ENCODE assay signal across 9 cellular contexts in the genomic region with DNA sequence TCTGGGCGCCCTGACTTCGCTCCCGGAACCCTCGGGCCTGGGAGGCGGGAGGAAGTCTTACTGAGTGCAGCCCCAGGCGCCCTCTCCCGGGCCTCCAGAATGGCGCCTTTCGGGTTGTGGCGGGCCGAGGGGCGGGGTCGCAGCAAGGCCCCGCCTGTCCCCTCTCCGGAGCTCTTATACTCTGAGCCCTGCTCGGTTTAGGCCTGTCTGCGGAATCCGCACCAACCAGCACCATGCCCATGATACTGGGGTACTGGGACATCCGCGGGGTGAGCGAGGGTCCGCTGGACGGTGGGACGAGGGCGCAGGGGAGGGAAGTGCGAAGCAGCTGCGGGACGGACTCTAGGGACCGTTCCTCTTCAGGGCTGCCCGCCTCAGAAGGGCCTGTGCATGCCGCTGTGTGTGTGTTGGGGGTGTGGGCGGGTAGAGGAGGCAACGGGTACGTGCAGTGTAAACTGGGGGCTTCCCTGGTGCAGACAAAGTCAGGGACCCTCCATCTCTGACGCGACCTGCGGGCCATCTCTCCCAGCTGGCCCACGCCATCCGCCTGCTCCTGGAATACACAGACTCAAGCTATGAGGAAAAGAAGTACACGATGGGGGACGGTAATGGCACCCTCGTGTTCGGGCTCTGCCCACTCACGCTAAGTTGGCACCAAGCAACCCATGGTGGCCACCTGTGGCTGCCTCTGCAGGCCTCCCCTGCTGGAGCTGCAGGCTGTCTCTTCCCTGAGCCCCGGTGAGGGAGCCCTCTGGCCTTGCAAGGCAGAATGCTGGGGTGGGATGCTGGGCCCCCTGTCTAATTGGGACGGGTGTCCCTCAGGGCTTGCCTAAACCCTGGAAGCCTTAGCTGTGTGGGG. TPM values are rescaled to one million over a fixed set of nuclear protein-coding genes. Genes with fewer than 3 reads are reported as not detected.
A peak's percentile ranks its signal among the peaks of the same experiment; 100 is the strongest.
DNase-seq lines count a peak whose midpoint lies in the region; ATAC-seq, FAIRE-seq and TF ChIP-seq lines count a peak whose summit lies in the region.
"Had no signal": no experiment of that assay in that cellular context is flagged by ENCODE, and none has a peak within 500 bp of the region (broad histone marks: within the 10 kb centered on the region; RNA-seq: fewer than 3 reads in every experiment).

A gene (plus strand): TSS at position 177 of the 859 bp plus-strand sequence. CDS start 57 bp downstream, at position 234.

- H3K9ac ChIP-seq in Karpas-422 (ENCODE audit: low read length), result peak within 1 kb of the TSS; percentile 73

- peak within 1 kb of the TSS; percentile 63 for H3K4me3 ChIP-seq in Karpas-422 (ENCODE audit: low read length)
- H3K4me3 ChIP-seq: suprapubic skin had no signal

- peak within 1 kb of the TSS; percentile 62 for H3K4me2 ChIP-seq in Karpas-422 (ENCODE audit: low read depth, low read length, poor library complexity, severe bottlenecking)

- H4K20me1 ChIP-seq in Karpas-422 (ENCODE audit: insufficient read depth, low read depth, low read length), result no peaks in the 10 kb centered on the region

- peaks cover 4% of the 10 kb centered on the region; the same call in 1 of the 2 replicates for H3K4me1 ChIP-seq in Karpas-422 (ENCODE audit: low read length)
- H3K4me1 ChIP-seq: suprapubic skin had no signal

- CTCF ChIA-PET in Calu3 (lab: Charles Lee), result interaction anchor here (0.7 kb wide), 1 partner anchor 48 kb away, joined by 4 read pairs; no protein-coding TSS in a partner anchor

- no peak for FAIRE-seq in RCC 7860 (lab: Jason Lieb, UNC)

- intact Hi-C loops in Calu3 (cut with micrococcal nuclease; ENCODE audit: unreplicated experiment), result no loop called here

- no peaks in the 10 kb centered on the region for H3K27me3 ChIP-seq in Karpas-422 (ENCODE audit: low read length)
- H3K27me3 ChIP-seq: suprapubic skin had no signal

- no peak within 1 kb of the TSS for H3K27ac Mint-ChIP-seq in Calu3 (ENCODE audit: unreplicated experiment)

- H3K4me1 Mint-ChIP-seq in Calu3 (ENCODE audit: low read depth, unreplicated experiment), result peaks cover 10% of the 10 kb centered on the region

- H3K36me3 ChIP-seq in Karpas-422 (ENCODE audit: insufficient read depth, low read length), result no peaks in the 10 kb centered on the region
- H3K36me3 ChIP-seq: suprapubic skin had no signal

- H3K27ac ChIP-seq in Karpas-422 (ENCODE audit: low read length) (no peak within 1 kb of the TSS), caudate nucleus (ENCODE audit: low read depth, low read length) (peak within 1 kb of the TSS; percentile 96)
- H3K27ac ChIP-seq: suprapubic skin had no signal

- TF ChIP-seq CTCF in Calu3 (IDR thresholded peaks at IDR 0.05; ENCODE audit: unreplicated experiment), result no peak

- H3K9me3 ChIP-seq in Karpas-422 (ENCODE audit: low read length), result no peaks in the 10 kb centered on the region
- H3K9me3 ChIP-seq: suprapubic skin had no signal

- H3K9me3 Mint-ChIP-seq in Calu3 (ENCODE audit: low read depth, unreplicated experiment), result no peaks in the 10 kb centered on the region

- ATAC-seq in GM19438 (IDR thresholded peaks at IDR 0.05; ENCODE audit: low read depth, unreplicated experiment), result peak; percentile 97

- peaks cover 5% of the 10 kb centered on the region for H3K36me3 Mint-ChIP-seq in Calu3 (ENCODE audit: insufficient read depth, unreplicated experiment)

- no peaks in the 10 kb centered on the region for H3K27me3 Mint-ChIP-seq in Calu3 (ENCODE audit: unreplicated experiment)

- H2AFZ ChIP-seq in Karpas-422 (ENCODE audit: low read length), result peak within 1 kb of the TSS; percentile 89

- peak within 1 kb of the TSS; percentile 66 for H3K4me3 Mint-ChIP-seq in Calu3 (ENCODE audit: low read depth, unreplicated experiment)

- DNase-seq in Calu3 (peak; percentile 69), Karpas-422 (peak; percentile 82), caudate nucleus (lab: John Stamatoyannopoulos, UW) (peak in 24 of 61 donors; percentile 18 to 90 (median 58)), non-pigmented ciliary epithelial cell (ENCODE audit: low read depth) (peak; percentile 26), NCI-H1048 (lab: John Stamatoyannopoulos, UW) (no peak), RCC 7860 (ENCODE audit: low spot score) (no peak), NCI-H345 (lab: John Stamatoyannopoulos, UW) (no peak)

- H3K79me2 ChIP-seq in Karpas-422 (ENCODE audit: low read length), result no peaks in the 10 kb centered on the region

- H3K9me2 ChIP-seq in Karpas-422 (replicated peaks; ENCODE audit: insufficient read depth, low read length), result no peaks in the 10 kb centered on the region

- no TSS peak for BruUV-seq in Calu3 (replicated peaks; lab: Mats Ljungman, UMichigan)

RNA-seq across cellular contexts. Expression of the gene that starts here (rescaled TPM):
- 15.4 TPM in 2 replicates for total RNA-seq in Calu3 (2022)
- 8.5 and 14.4 TPM in 2 replicates for total RNA-seq in Karpas-422 (2014; rRNA removed; shearing (Covaris generic); ENCODE audit: low replicate concordance)

Comparison
In these comparisons a context has a peak if more than half of its experiments do, and no peak if none do; other contexts are left out.
1. DNase-seq: peak in Calu3 (single experiment), Karpas-422 (single experiment) and non-pigmented ciliary epithelial cell (single experiment); none in NCI-H1048 (single experiment), RCC 7860 (single experiment) and NCI-H345 (single experiment).